25 cellular contexts compared by ENCODE assay signal in the genomic region with DNA sequence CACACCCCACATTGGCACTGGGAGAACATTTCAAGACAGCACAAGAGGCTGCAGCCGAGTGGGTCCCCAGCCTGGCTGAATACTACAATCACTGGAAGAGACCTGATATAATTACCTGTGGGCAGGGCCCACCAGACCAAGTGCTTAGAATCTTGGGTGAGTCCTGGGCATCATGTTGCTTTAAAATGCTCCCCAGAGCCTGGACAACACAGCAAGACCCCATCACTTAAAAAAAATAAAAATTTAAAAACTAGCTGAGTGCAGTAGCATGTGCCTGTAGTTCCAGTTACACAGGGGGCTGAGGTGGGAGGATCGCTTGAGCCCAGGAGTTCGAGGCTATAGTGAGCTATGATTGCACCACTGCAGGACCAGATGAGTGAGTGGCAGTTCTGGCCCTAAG.
"Had no signal": no experiment of that assay in that cellular context is flagged by ENCODE, and none has a peak within 500 bp of the region (broad histone marks: within the 10 kb centered on the region; RNA-seq: fewer than 3 reads in every experiment).

No MANE protein-coding gene starts in this region.

- H3K27me3 Mint-ChIP-seq: stimulated activated naive CD8-positive, alpha-beta T cell treated with anti-CD3 and anti-CD28 coated beads, Interleukin-15, Interleukin-2, amounts not matched to agents 100 ng/mL and 50 ng/mL, for 24 hours had no signal

- H3K4me1 ChIP-seq: tibial artery, upper lobe of right lung had no signal

- DNase-seq: heart right ventricle; islet precursor cell; left ventricle myocardium inferior; naive B cell; nucleus accumbens; pancreas; stimulated activated CD4-positive, alpha-beta T cell treated with anti-CD3 and anti-CD28 coated beads, Interleukin-12 subunit alpha, Interleukin-12 subunit beta, amount 100 ng/mL, for 4 hours; stimulated activated CD4-positive, alpha-beta T cell treated with anti-CD3 and anti-CD28 coated beads, Interleukin-15, amount 100 ng/mL, for 24 hours; stimulated activated CD4-positive, alpha-beta T cell treated with anti-CD3 and anti-CD28 coated beads, Interleukin-2, amount 100 ng/mL, for 24 hours; stimulated activated CD4-positive, alpha-beta T cell treated with anti-CD3 and anti-CD28 coated beads, Interleukin-4, amount 100 ng/mL, for 1 hour; stimulated activated naive CD4-positive, alpha-beta T cell; trophoblast cell; upper lobe of right lung had no signal

- H3K36me3 ChIP-seq: heart right ventricle, left ventricle myocardium inferior, pancreas, right atrium auricular region, suprapubic skin, thoracic aorta, tibial artery, upper lobe of right lung had no signal

- H3K36me3 Mint-ChIP-seq: memory B cell; mesothelial cell of epicardium; naive B cell; natural killer cell treated with Interleukin-12 subunit alpha and Interleukin-12 subunit beta and Interleukin-15 and Interleukin-18, amount 100 ng/mL, for 72 hours had no signal

- ATAC-seq: heart right ventricle, pancreas, sciatic nerve, upper lobe of right lung had no signal

- H3K4me2 ChIP-seq: hepatocyte had no signal

- H3K27ac ChIP-seq: hepatocyte, left ventricle myocardium inferior, right atrium auricular region, skin epidermis, suprapubic skin, thoracic aorta, tibial artery, upper lobe of right lung had no signal

- H3K27ac Mint-ChIP-seq: memory B cell; mesothelial cell of epicardium; natural killer cell treated with Interleukin-12 subunit alpha and Interleukin-12 subunit beta and Interleukin-15 and Interleukin-18, amount 100 ng/mL, for 72 hours; stimulated activated naive CD8-positive, alpha-beta T cell treated with anti-CD3 and anti-CD28 coated beads, Interleukin-15, Interleukin-2, amounts not matched to agents 100 ng/mL and 50 ng/mL, for 24 hours had no signal

- H3K4me3 ChIP-seq: heart right ventricle, hepatocyte, left ventricle myocardium inferior, pancreas, right atrium auricular region, skin epidermis, suprapubic skin, thoracic aorta, tibial artery, upper lobe of right lung had no signal

- H3K4me1 Mint-ChIP-seq: memory B cell, naive B cell had no signal

- H3K9me3 Mint-ChIP-seq: memory B cell; mesothelial cell of epicardium; naive B cell; natural killer cell treated with Interleukin-12 subunit alpha and Interleukin-12 subunit beta and Interleukin-15 and Interleukin-18, amount 100 ng/mL, for 72 hours; stimulated activated naive CD8-positive, alpha-beta T cell treated with anti-CD3 and anti-CD28 coated beads, Interleukin-15, Interleukin-2, amounts not matched to agents 100 ng/mL and 50 ng/mL, for 24 hours had no signal

- H3K9me3 ChIP-seq: heart right ventricle, left ventricle myocardium inferior, pancreas, right atrium auricular region, suprapubic skin, thoracic aorta, tibial artery, upper lobe of right lung had no signal

- FAIRE-seq: pancreas, urothelium cell line had no signal

- H3K27me3 ChIP-seq: heart right ventricle, hepatocyte, pancreas, right atrium auricular region, suprapubic skin, tibial artery, upper lobe of right lung had no signal

- H2AFZ ChIP-seq: hepatocyte had no signal

- H3K4me3 Mint-ChIP-seq: memory B cell; mesothelial cell of epicardium; naive B cell; natural killer cell treated with Interleukin-12 subunit alpha and Interleukin-12 subunit beta and Interleukin-15 and Interleukin-18, amount 100 ng/mL, for 72 hours; stimulated activated naive CD8-positive, alpha-beta T cell treated with anti-CD3 and anti-CD28 coated beads, Interleukin-15, Interleukin-2, amounts not matched to agents 100 ng/mL and 50 ng/mL, for 24 hours had no signal
